In genomic region chr3:127694467-127695215, GRCh38 we compare ENCODE assay signal across 9 cellular contexts. TPM values are rescaled to one million over a fixed set of nuclear protein-coding genes. Genes with fewer than 3 reads are reported as not detected.
A peak's percentile ranks its signal among the peaks of the same experiment; 100 is the strongest.
DNase-seq lines count a peak whose midpoint lies in the region; ATAC-seq and TF ChIP-seq lines count a peak whose summit lies in the region.
"Had no signal": no experiment of that assay in that cellular context is flagged by ENCODE, and none has a peak within 500 bp of the region (broad histone marks: within the 10 kb centered on the region; RNA-seq: fewer than 3 reads in every experiment).

No MANE protein-coding gene starts in this region.

- no peak overlapping the region for H3K4me3 ChIP-seq in esophagus muscularis mucosa
- H3K4me3 ChIP-seq in prostate gland, result no peak overlapping the region
- H3K4me3 ChIP-seq: BLaER1 treated with 17β-estradiol and CSF1 and Interleukin-3, amounts not matched to agents 10 nM and 100 nM had no signal

- no peak for TF ChIP-seq EP300 in esophagus muscularis mucosa (IDR thresholded peaks at IDR 0.05)

- no peak overlapping the region for H3K4me3 Mint-ChIP-seq in activated CD4-positive, alpha-beta T cell treated with anti-CD3 and anti-CD28 coated beads for 36 hours

- H3K27ac Mint-ChIP-seq in activated CD4-positive, alpha-beta T cell treated with anti-CD3 and anti-CD28 coated beads for 36 hours, result no peak overlapping the region

- TF ChIP-seq POLR2A in esophagus muscularis mucosa (IDR thresholded peaks at IDR 0.05; ENCODE audit: low read depth), result no peak
- TF ChIP-seq POLR2A in prostate gland (IDR thresholded peaks at IDR 0.05), result no peak

- H3K4me1 Mint-ChIP-seq in activated CD4-positive, alpha-beta T cell treated with anti-CD3 and anti-CD28 coated beads for 36 hours, result peaks cover 3% of the 10 kb centered on the region

- POLR2A ChIA-PET in activated CD4-positive, alpha-beta T cell treated with anti-CD3 and anti-CD28 coated beads for 36 hours (lab: Charles Lee), result no interaction called here

- intact Hi-C loops in activated CD4-positive, alpha-beta T cell treated with anti-CD3 and anti-CD28 coated beads for 36 hours (cut with DNase I, micrococcal nuclease), result loop anchor here in 1 of 2 experiments (1.0 to 5.0 kb wide), 4 partner anchors 42 to 278 kb away; no protein-coding TSS in a partner anchor
- intact Hi-C loops in esophagus muscularis mucosa (cut with DNase I), result loop anchor here (5.0 to 10.0 kb wide), 2 partner anchors 70 to 128 kb away; partner anchors contain the start of gene MGLL
- intact Hi-C loops in prostate gland (cut with DNase I), result loop anchor here (5.0 kb wide), 2 partner anchors 42 to 43 kb away; no protein-coding TSS in a partner anchor

- TF ChIP-seq CTCF in esophagus muscularis mucosa (IDR thresholded peaks at IDR 0.05) (peak in 2 of 3 experiments; percentile 22 to 34), prostate gland (IDR thresholded peaks at IDR 0.05) (peak in 3 of 4 experiments; percentile 51 to 72 (median 68))

- peak; percentile 56 for DNase-seq in NCI-H2107 treated with DMSO at 0.1 percent for 48 hours (lab: John Stamatoyannopoulos, UW; ENCODE audit: unreplicated experiment)
- no peak for DNase-seq in NCI-H2107 (lab: John Stamatoyannopoulos, UW)
- peak; percentile 45 for DNase-seq in NCI-H128 (lab: John Stamatoyannopoulos, UW; ENCODE audit: unreplicated experiment)
- peak; percentile 69 for DNase-seq in activated CD4-positive, alpha-beta T cell treated with anti-CD3 and anti-CD28 coated beads for 36 hours
- no peak for DNase-seq in esophagus muscularis mucosa (ENCODE audit: extremely low spot score)
- DNase-seq in prostate gland (ENCODE audit: low spot score), result peak; percentile 82

- ATAC-seq in activated CD4-positive, alpha-beta T cell treated with anti-CD3 and anti-CD28 coated beads for 36 hours, result no peak
- ATAC-seq in HG03342 (IDR thresholded peaks at IDR 0.05; ENCODE audit: unreplicated experiment), result no peak
- no peak for ATAC-seq in GM19023 (IDR thresholded peaks at IDR 0.05; ENCODE audit: unreplicated experiment)

- H3K27ac ChIP-seq in esophagus muscularis mucosa (replicated peaks in 1 of 4), result peak overlapping the region in 1 of 4 donors; percentile 8
- no peak overlapping the region for H3K27ac ChIP-seq in prostate gland
- H3K27ac ChIP-seq: BLaER1 treated with 17β-estradiol and CSF1 and Interleukin-3, amounts not matched to agents 10 nM and 100 nM had no signal

- WGBS in esophagus muscularis mucosa, result 80% methylated on average over 17 of the region's 17 CpGs
- 66% methylated on average over 17 of the region's 17 CpGs for WGBS in prostate gland

- H3K36me3 Mint-ChIP-seq in activated CD4-positive, alpha-beta T cell treated with anti-CD3 and anti-CD28 coated beads for 36 hours (ENCODE audit: low read depth), result no peaks in the 10 kb centered on the region

- H3K4me1 ChIP-seq in esophagus muscularis mucosa, result peaks cover 50 to 61% (median 58%) of the 10 kb centered on the region in 4 donors
- H3K4me1 ChIP-seq in prostate gland (replicated peaks), result peaks cover 17% of the 10 kb centered on the region

- CTCF ChIA-PET in activated CD4-positive, alpha-beta T cell treated with anti-CD3 and anti-CD28 coated beads for 36 hours (lab: Charles Lee), result interaction anchor here (0.6 to 1.4 kb wide), 8 partner anchors 11 to 429 kb away, joined by 3 to 6 read pairs (median 3); partner anchors contain the start of gene RUVBL1

- H3K9me3 Mint-ChIP-seq in activated CD4-positive, alpha-beta T cell treated with anti-CD3 and anti-CD28 coated beads for 36 hours (ENCODE audit: low read depth), result no peaks in the 10 kb centered on the region

- no peaks in the 10 kb centered on the region for H3K27me3 Mint-ChIP-seq in activated CD4-positive, alpha-beta T cell treated with anti-CD3 and anti-CD28 coated beads for 36 hours

- H3K27me3 ChIP-seq in esophagus muscularis mucosa (no peaks in the 10 kb centered on the region), prostate gland (replicated peaks; ENCODE audit: insufficient read depth) (no peaks in the 10 kb centered on the region)
- H3K27me3 ChIP-seq: BLaER1 treated with 17β-estradiol and CSF1 and Interleukin-3, amounts not matched to agents 10 nM and 100 nM had no signal

- H3K36me3 ChIP-seq in esophagus muscularis mucosa (peaks cover 3 to 45% (median 28%) of the 10 kb centered on the region in 4 donors), prostate gland (no peaks in the 10 kb centered on the region)
- H3K36me3 ChIP-seq: BLaER1 treated with 17β-estradiol and CSF1 and Interleukin-3, amounts not matched to agents 10 nM and 100 nM had no signal

- H3K9me3 ChIP-seq in esophagus muscularis mucosa (no peaks in the 10 kb centered on the region), prostate gland (no peaks in the 10 kb centered on the region)
- H3K9me3 ChIP-seq: BLaER1 treated with 17β-estradiol and CSF1 and Interleukin-3, amounts not matched to agents 10 nM and 100 nM had no signal

RNA-seq across cellular contexts. Expression of gene ABTB1, which starts 21.9 kb away (rescaled TPM):
- 1 to 10 TPM; 8.3 to 9.6 TPM for total RNA-seq in activated CD4-positive, alpha-beta T cell treated with anti-CD3 and anti-CD28 coated beads for 36 hours
- total RNA-seq in esophagus muscularis mucosa (10 to 100 TPM; 21.7 to 44.4 (median 40.6) TPM), prostate gland (10 to 100 TPM; 33.4 to 60.2 TPM)

Comparison
In these comparisons a context has a peak if more than half of its experiments do, and no peak if none do; other contexts are left out.
1. DNase-seq: peak in NCI-H2107 treated with DMSO at 0.1 percent for 48 hours (single experiment), NCI-H128 (single experiment), activated CD4-positive, alpha-beta T cell treated with anti-CD3 and anti-CD28 coated beads for 36 hours (single experiment) and prostate gland (single experiment); none in NCI-H2107 (single experiment) and esophagus muscularis mucosa (single experiment).